In genomic region chr3:53843195-53844177, GRCh38 we compare ENCODE assay signal across 1 cellular context.
TF ChIP-seq lines count a peak whose summit lies in the region.

No MANE protein-coding gene starts in this region.

TF ChIP-seq in HCT116, 20 proteins besides CTCF, POLR2A, EP300 and RAD21 (continued from another document):
- TF ChIP-seq REST (IDR thresholded peaks at IDR 0.05; ENCODE audit: low read depth) (no peak), SIN3A (IDR thresholded peaks at IDR 0.05; ENCODE audit: low read depth) (no peak), MAX (IDR thresholded peaks at IDR 0.05) (no peak)
